In the genomic region with DNA sequence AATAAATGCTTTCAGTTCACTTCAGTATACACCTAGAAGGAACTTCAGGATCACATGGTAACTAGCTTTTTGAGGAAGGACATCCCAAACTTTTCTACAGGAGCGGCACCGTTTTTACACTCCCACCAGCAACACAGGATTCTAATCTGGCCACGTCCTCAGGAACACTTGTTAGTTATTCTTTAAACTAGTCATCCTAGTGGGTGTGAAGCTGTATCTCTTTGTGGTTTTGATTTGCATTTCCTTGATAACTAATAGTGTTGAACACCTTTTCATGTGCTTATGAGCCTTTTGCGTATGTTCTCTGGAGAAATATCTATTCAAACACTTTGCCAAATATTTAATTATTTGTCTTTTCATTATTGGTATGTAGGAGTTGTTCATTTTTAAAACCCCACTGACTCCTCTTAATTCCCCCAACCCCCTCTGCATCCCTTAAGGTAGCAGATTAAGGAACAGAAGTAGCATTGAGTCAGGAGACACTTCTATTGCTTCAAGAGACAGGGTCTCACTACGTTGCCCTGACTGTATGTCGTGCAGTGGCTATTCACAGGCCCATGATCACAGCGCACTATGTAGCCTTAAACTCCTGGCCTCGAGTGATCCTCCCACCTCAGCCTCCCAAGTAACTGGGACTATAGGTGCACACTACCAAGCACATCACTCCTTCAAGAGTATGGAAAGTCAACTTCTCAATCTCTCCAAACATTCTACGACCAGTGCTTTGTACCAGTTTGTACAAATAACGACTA, we compare ENCODE assay signal across 2 cellular contexts.
A peak's percentile ranks its signal among the peaks of the same experiment; 100 is the strongest.
TF ChIP-seq lines count a peak whose summit lies in the region.

No MANE protein-coding gene starts in this region.

TF ChIP-seq in GM23338, 12 proteins besides CTCF, POLR2A, EP300 and RAD21 (continued from another document):
- TF ChIP-seq, protein P1, sequence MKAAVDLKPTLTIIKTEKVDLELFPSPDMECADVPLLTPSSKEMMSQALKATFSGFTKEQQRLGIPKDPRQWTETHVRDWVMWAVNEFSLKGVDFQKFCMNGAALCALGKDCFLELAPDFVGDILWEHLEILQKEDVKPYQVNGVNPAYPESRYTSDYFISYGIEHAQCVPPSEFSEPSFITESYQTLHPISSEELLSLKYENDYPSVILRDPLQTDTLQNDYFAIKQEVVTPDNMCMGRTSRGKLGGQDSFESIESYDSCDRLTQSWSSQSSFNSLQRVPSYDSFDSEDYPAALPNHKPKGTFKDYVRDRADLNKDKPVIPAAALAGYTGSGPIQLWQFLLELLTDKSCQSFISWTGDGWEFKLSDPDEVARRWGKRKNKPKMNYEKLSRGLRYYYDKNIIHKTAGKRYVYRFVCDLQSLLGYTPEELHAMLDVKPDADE (IDR thresholded peaks at IDR 0.05), result no peak

TF ChIP-seq in GM12878, 131 proteins besides CTCF, POLR2A, EP300 and RAD21 (continued from another document):
- TF ChIP-seq CUX1 (IDR thresholded peaks at IDR 0.05; ENCODE audit: insufficient replicate concordance, low read depth, low read length), result no peak
- TF ChIP-seq JUNB (IDR thresholded peaks at IDR 0.05), result no peak
- peak; percentile 53; the same call in 1 of the 2 replicates for TF ChIP-seq SMARCA5 (IDR thresholded peaks at IDR 0.05)
- no peak for TF ChIP-seq NBN (IDR thresholded peaks at IDR 0.05)
- TF ChIP-seq, protein P2, sequence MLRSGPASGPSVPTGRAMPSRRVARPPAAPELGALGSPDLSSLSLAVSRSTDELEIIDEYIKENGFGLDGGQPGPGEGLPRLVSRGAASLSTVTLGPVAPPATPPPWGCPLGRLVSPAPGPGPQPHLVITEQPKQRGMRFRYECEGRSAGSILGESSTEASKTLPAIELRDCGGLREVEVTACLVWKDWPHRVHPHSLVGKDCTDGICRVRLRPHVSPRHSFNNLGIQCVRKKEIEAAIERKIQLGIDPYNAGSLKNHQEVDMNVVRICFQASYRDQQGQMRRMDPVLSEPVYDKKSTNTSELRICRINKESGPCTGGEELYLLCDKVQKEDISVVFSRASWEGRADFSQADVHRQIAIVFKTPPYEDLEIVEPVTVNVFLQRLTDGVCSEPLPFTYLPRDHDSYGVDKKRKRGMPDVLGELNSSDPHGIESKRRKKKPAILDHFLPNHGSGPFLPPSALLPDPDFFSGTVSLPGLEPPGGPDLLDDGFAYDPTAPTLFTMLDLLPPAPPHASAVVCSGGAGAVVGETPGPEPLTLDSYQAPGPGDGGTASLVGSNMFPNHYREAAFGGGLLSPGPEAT (IDR thresholded peaks at IDR 0.05; ENCODE audit: low read depth), result 0 out of 2 replicates have a peak, but pooled peaks have one; percentile 18
- TF ChIP-seq ZNF217 (IDR thresholded peaks at IDR 0.05), result no peak
- TF ChIP-seq TCF12 (IDR thresholded peaks at IDR 0.05; ENCODE audit: low read depth, low read length), result no peak
- TF ChIP-seq STAT3 (IDR thresholded peaks at IDR 0.05; ENCODE audit: low read depth, low read length), result no peak
- TF ChIP-seq SREBF1 (IDR thresholded peaks at IDR 0.05; ENCODE audit: low read length), result no peak
- TF ChIP-seq ZNF622 (IDR thresholded peaks at IDR 0.05), result no peak
- no peak for TF ChIP-seq PKNOX1 (IDR thresholded peaks at IDR 0.05)
- TF ChIP-seq KDM1A (IDR thresholded peaks at IDR 0.05; ENCODE audit: borderline replicate concordance), result no peak
- TF ChIP-seq SKIL (IDR thresholded peaks at IDR 0.05; ENCODE audit: low read depth, poor library complexity, severe bottlenecking), result no peak
- no peak for TF ChIP-seq BCL3 (IDR thresholded peaks at IDR 0.05; ENCODE audit: borderline replicate concordance, insufficient read depth, low read depth, low read length, poor library complexity, severe bottlenecking)
- TF ChIP-seq RUNX3 (IDR thresholded peaks at IDR 0.05; ENCODE audit: low read length), result peak; percentile 72
- no peak for TF ChIP-seq DPF2 (IDR thresholded peaks at IDR 0.05)
- TF ChIP-seq CEBPB (IDR thresholded peaks at IDR 0.05; ENCODE audit: borderline replicate concordance in 1 of 2, low read depth in 2 of 2, low read length in 2 of 2), result no peak
- TF ChIP-seq, protein P3, sequence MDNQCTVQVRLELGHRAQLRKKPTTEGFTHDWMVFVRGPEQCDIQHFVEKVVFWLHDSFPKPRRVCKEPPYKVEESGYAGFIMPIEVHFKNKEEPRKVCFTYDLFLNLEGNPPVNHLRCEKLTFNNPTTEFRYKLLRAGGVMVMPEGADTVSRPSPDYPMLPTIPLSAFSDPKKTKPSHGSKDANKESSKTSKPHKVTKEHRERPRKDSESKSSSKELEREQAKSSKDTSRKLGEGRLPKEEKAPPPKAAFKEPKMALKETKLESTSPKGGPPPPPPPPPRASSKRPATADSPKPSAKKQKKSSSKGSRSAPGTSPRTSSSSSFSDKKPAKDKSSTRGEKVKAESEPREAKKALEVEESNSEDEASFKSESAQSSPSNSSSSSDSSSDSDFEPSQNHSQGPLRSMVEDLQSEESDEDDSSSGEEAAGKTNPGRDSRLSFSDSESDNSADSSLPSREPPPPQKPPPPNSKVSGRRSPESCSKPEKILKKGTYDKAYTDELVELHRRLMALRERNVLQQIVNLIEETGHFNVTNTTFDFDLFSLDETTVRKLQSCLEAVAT (IDR thresholded peaks at IDR 0.05), result no peak
- no peak for TF ChIP-seq E4F1 (IDR thresholded peaks at IDR 0.05; ENCODE audit: borderline replicate concordance, partially characterized antibody)
- TF ChIP-seq SPI1 (IDR thresholded peaks at IDR 0.05; ENCODE audit: borderline replicate concordance, insufficient read depth, low read depth, low read length), result no peak
- TF ChIP-seq RELA (IDR thresholded peaks at IDR 0.05; ENCODE audit: borderline replicate concordance, partially characterized antibody), result no peak
- no peak for TF ChIP-seq KAT2A (conservative IDR thresholded peaks at IDR 0.05; ENCODE audit: control insufficient read depth, low read depth, low read length)
- no peak for TF ChIP-seq SMAD1 (IDR thresholded peaks at IDR 0.05; ENCODE audit: low read depth, partially characterized antibody)
- no peak for TF ChIP-seq NRF1 (conservative IDR thresholded peaks at IDR 0.05; ENCODE audit: low read depth, low read length)
- peak; percentile 18; the same call in 1 of the 2 replicates for TF ChIP-seq MTA2 (IDR thresholded peaks at IDR 0.05; ENCODE audit: low read depth)
- TF ChIP-seq POLR2AphosphoS5 (IDR thresholded peaks at IDR 0.05; ENCODE audit: low read length), result no peak
- no peak for TF ChIP-seq EZH2 (IDR thresholded peaks at IDR 0.05; ENCODE audit: borderline replicate concordance, control insufficient read depth, low read depth, low read length)
- TF ChIP-seq PAX5 (IDR thresholded peaks at IDR 0.05; ENCODE audit: borderline replicate concordance, low read depth, low read length), result no peak
- no peak for TF ChIP-seq KLF5 (IDR thresholded peaks at IDR 0.05; ENCODE audit: partially characterized antibody)
- TF ChIP-seq, protein P4, sequence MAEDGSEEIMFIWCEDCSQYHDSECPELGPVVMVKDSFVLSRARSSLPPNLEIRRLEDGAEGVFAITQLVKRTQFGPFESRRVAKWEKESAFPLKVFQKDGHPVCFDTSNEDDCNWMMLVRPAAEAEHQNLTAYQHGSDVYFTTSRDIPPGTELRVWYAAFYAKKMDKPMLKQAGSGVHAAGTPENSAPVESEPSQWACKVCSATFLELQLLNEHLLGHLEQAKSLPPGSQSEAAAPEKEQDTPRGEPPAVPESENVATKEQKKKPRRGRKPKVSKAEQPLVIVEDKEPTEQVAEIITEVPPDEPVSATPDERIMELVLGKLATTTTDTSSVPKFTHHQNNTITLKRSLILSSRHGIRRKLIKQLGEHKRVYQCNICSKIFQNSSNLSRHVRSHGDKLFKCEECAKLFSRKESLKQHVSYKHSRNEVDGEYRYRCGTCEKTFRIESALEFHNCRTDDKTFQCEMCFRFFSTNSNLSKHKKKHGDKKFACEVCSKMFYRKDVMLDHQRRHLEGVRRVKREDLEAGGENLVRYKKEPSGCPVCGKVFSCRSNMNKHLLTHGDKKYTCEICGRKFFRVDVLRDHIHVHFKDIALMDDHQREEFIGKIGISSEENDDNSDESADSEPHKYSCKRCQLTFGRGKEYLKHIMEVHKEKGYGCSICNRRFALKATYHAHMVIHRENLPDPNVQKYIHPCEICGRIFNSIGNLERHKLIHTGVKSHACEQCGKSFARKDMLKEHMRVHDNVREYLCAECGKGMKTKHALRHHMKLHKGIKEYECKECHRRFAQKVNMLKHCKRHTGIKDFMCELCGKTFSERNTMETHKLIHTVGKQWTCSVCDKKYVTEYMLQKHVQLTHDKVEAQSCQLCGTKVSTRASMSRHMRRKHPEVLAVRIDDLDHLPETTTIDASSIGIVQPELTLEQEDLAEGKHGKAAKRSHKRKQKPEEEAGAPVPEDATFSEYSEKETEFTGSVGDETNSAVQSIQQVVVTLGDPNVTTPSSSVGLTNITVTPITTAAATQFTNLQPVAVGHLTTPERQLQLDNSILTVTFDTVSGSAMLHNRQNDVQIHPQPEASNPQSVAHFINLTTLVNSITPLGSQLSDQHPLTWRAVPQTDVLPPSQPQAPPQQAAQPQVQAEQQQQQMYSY (CRISPR knock-in tag; IDR thresholded peaks at IDR 0.05), result no peak
